1 cellular context compared by ENCODE assay signal in the genomic region with DNA sequence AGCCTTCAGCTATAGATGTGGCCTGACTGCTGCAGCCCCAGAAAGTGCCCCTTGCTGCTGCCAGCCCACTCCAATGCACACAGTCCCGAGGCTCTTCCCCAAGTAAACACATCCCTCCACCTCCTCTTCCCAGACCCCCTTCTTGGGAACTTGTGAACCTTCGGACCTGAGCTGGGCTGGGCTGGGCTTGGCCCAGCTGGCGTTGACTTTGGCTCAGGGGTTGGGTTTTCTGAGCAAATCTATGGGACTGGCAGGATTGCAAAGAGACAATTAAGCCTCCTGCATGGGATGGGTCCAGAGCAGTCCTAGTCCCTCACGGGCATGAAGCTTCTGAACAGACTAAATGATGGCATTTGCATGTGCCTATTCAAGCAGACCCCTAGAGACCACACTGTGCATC.
TF ChIP-seq lines count a peak whose summit lies in the region.

No MANE protein-coding gene starts in this region.

TF ChIP-seq in IMR-90, 13 proteins besides CTCF, POLR2A, EP300 and RAD21:
- TF ChIP-seq RCOR1 (IDR thresholded peaks at IDR 0.05; ENCODE audit: insufficient replicate concordance, low read length) (no peak), MXI1 (IDR thresholded peaks at IDR 0.05; ENCODE audit: borderline replicate concordance, low read depth, low read length) (no peak), MAFK (IDR thresholded peaks at IDR 0.05; ENCODE audit: low read depth, low read length) (no peak), CEBPB (IDR thresholded peaks at IDR 0.05; ENCODE audit: low read depth, low read length) (no peak), RFX5 (IDR thresholded peaks at IDR 0.05; ENCODE audit: low read depth, low read length) (no peak), FOS (IDR thresholded peaks at IDR 0.05; ENCODE audit: low read depth, low read length) (no peak), BHLHE40 (IDR thresholded peaks at IDR 0.05; ENCODE audit: low read depth, low read length) (no peak), MAZ (IDR thresholded peaks at IDR 0.05; ENCODE audit: borderline replicate concordance, low read depth, low read length) (no peak)
- TF ChIP-seq, protein P1, sequence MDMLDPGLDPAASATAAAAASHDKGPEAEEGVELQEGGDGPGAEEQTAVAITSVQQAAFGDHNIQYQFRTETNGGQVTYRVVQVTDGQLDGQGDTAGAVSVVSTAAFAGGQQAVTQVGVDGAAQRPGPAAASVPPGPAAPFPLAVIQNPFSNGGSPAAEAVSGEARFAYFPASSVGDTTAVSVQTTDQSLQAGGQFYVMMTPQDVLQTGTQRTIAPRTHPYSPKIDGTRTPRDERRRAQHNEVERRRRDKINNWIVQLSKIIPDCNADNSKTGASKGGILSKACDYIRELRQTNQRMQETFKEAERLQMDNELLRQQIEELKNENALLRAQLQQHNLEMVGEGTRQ (IDR thresholded peaks at IDR 0.05; ENCODE audit: low read depth, low read length): no peak
- TF ChIP-seq, protein P2, sequence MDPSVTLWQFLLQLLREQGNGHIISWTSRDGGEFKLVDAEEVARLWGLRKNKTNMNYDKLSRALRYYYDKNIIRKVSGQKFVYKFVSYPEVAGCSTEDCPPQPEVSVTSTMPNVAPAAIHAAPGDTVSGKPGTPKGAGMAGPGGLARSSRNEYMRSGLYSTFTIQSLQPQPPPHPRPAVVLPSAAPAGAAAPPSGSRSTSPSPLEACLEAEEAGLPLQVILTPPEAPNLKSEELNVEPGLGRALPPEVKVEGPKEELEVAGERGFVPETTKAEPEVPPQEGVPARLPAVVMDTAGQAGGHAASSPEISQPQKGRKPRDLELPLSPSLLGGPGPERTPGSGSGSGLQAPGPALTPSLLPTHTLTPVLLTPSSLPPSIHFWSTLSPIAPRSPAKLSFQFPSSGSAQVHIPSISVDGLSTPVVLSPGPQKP (IDR thresholded peaks at IDR 0.05; ENCODE audit: borderline replicate concordance, low read depth, low read length): no peak
